Comparison of ENCODE assay signal across 17 cellular contexts in the genomic region with DNA sequence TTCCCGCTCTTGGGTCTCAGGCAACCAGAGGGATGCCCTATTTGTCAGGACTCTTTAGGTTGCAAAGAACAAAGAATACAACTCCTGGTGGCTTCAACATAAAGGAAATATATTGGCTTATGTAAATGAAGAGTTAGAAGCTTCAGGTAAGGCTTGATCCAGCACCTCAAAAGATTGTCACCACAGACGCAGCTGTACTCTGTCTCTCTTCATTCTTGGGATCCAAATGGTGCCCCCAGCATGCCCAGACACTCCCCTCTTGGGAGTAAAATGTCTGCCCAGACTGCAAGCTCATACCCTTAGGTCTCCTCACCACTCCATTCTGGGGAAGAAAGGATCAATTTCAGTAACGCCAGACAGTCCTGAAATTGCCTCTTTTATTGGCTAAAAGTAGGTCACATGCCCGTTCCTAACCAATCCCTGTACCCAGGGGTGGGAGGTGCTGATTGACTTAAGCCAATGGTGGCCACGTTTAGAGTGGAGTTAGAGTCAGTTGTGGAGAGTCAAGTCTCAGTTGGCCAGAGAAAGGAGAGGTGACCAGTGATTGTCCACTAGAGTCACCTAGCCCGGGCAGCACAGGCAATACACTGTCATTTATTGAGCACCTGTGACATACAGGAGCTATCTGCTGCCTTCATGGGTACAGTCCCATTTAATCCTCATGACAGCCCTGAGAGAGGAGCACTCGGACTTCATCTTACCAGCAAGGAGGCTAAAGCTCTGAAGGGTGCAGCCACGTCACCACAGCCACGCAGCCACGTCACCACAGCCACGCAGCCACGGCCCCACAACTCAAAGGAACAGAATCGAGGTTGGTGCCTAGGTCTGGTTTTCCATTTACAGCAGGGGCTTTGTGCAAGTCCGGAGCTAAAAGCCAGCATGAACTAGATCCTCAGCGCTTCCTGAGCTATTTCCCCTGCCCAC. TPM values are rescaled to one million over a fixed set of nuclear protein-coding genes. Genes with fewer than 3 reads are reported as not detected.
"Had no signal": no experiment of that assay in that cellular context is flagged by ENCODE, and none has a peak within 500 bp of the region (broad histone marks: within the 10 kb centered on the region; RNA-seq: fewer than 3 reads in every experiment).

No MANE protein-coding gene starts in this region.

- H3K4me3 Mint-ChIP-seq: activated B cell treated with CpG ODN at 0.5 μM for 24 hours; activated CD4-positive, alpha-beta T cell treated with anti-CD3 and anti-CD28 coated beads, Interleukin-2, amount 10 ng/mL, durations not matched to agents 24 days and 14 days; activated naive CD8-positive, alpha-beta T cell had no signal

- DNase-seq: activated B cell treated with CpG ODN at 0.5 μM for 24 hours; activated CD4-positive, alpha-beta T cell treated with anti-CD3 and anti-CD28 coated beads, Interleukin-2, amount 10 ng/mL, durations not matched to agents 24 days and 14 days; activated CD8-positive, alpha-beta memory T cell treated with anti-CD3 and anti-CD28 coated beads for 24 hours; activated gamma-delta T cell; brain microvascular endothelial cell; dermis blood vessel endothelial cell; hippocampal formation; kidney glomerular epithelial cell; midbrain; stimulated activated CD4-positive, alpha-beta T cell treated with anti-CD3 and anti-CD28 coated beads, Interleukin-12 subunit alpha, Interleukin-12 subunit beta, amount 100 ng/mL, for 4 hours; stimulated activated CD4-positive, alpha-beta T cell treated with anti-CD3 and anti-CD28 coated beads, Interleukin-2, amount 100 ng/mL, for 48 hours; stimulated activated CD8-positive, alpha-beta memory T cell treated with anti-CD3 and anti-CD28 coated beads, Interleukin-4, amount 100 ng/mL, for 48 hours; stimulated activated naive CD8-positive, alpha-beta T cell treated with anti-CD3 and anti-CD28 coated beads, Interleukin-15, Interleukin-2, amounts not matched to agents 100 U/mL and 50 U/mL, for 24 hours; T-helper 2 cell had no signal

- H3K9me3 ChIP-seq: prostate gland had no signal

- H3K36me3 ChIP-seq: brain microvascular endothelial cell, prostate gland had no signal

- ATAC-seq: stimulated activated naive CD8-positive, alpha-beta T cell treated with anti-CD3 and anti-CD28 coated beads, Interleukin-15, Interleukin-2, amounts not matched to agents 100 U/mL and 50 U/mL, for 24 hours had no signal

- H3K27ac Mint-ChIP-seq: activated B cell treated with CpG ODN at 0.5 μM for 24 hours; activated CD4-positive, alpha-beta T cell treated with anti-CD3 and anti-CD28 coated beads, Interleukin-2, amount 10 ng/mL, durations not matched to agents 24 days and 14 days; activated naive CD8-positive, alpha-beta T cell had no signal

- H3K4me3 ChIP-seq: prostate gland had no signal

- FAIRE-seq: TTC549 had no signal

- H3K4me1 ChIP-seq: prostate gland had no signal

- H3K4me1 Mint-ChIP-seq: activated B cell treated with CpG ODN at 0.5 μM for 24 hours; activated CD4-positive, alpha-beta T cell treated with anti-CD3 and anti-CD28 coated beads, Interleukin-2, amount 10 ng/mL, durations not matched to agents 24 days and 14 days had no signal

- H3K27ac ChIP-seq: brain microvascular endothelial cell, prostate gland had no signal

RNA-seq across cellular contexts. Expression of a gene that starts 19.7 kb away (rescaled TPM):
- total RNA-seq: activated B cell treated with CpG ODN at 0.5 μM for 24 hours had no signal
